In the genomic region with DNA sequence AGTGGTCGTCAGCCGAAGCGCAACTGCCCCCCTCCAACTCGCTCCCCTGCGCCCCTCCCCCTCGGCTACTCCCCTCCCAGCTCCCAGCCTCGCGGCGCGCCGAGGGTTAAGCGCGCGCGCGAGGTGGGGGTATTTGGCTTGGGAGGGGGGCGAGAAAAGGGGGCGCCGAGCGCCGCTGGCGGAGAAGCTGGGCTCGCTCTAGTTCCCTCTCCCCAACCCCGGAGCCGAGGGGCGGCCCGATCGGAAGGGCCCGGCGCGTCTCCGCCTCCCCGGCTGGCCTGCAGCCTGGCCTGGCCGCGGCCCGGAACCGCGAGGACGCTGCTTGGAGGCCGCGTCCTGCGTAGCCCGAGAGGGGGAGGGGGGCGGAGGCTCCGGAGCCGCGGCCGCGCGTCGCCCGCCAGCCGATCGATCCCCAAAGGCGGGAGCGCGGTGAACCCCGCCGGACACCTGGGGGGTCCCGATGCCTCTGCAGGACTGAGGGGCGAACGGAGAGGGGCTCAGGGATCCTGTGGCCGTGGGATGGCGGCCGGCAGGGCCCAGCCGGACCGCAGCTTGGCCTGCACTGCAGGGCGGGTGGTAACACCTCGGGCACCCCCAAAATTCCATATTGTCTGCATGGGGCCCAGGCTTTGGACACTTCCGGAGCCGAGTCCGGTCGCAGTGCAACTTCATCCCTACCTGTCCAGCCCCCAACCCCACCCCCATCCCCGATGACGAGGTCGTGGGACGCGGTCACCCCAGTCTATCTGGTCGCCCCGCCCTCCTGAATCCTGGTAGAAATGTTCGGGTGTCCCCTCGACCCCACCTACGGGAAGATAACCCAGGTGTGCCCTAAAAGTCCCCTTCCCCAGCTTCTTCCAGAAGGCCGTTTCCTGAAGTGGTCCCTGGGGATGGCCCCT, we compare ENCODE assay signal across 1 cellular context.
TF ChIP-seq lines count a peak whose summit lies in the region.

No MANE protein-coding gene starts in this region.

TF ChIP-seq in HepG2, 621 proteins besides CTCF, POLR2A, EP300 and RAD21 (continued from another document and continues in another):
- TF ChIP-seq GABPA (IDR thresholded peaks at IDR 0.05; ENCODE audit: low read depth, low read length) (no peak), GABPA (CRISPR knock-in tag; IDR thresholded peaks at IDR 0.05; ENCODE audit: low read depth) (no peak), CCDC6 (CRISPR knock-in tag; IDR thresholded peaks at IDR 0.05) (peak; percentile 94), ZFAT (CRISPR knock-in tag; conservative IDR thresholded peaks at IDR 0.05) (no peak), MYNN (CRISPR knock-in tag; IDR thresholded peaks at IDR 0.05; ENCODE audit: low read depth) (no peak; the same call in 1 of the 2 replicates), ZNF10 (CRISPR knock-in tag; IDR thresholded peaks at IDR 0.05; ENCODE audit: borderline replicate concordance, low read depth) (no peak), SOX6 (IDR thresholded peaks at IDR 0.05) (no peak), SOX6 (CRISPR knock-in tag; IDR thresholded peaks at IDR 0.05) (no peak; the same call in 1 of the 2 replicates), TAF15 (IDR thresholded peaks at IDR 0.05; ENCODE audit: low read depth, low read length, poor library complexity, severe bottlenecking) (no peak), KMT2B (CRISPR knock-in tag; IDR thresholded peaks at IDR 0.05) (no peak; the same call in 1 of the 2 replicates), ZNF761 (CRISPR knock-in tag; conservative IDR thresholded peaks at IDR 0.05) (peak; percentile 91; the same call in 1 of the 2 replicates), FOXM1 (CRISPR knock-in tag; IDR thresholded peaks at IDR 0.05) (no peak), ZNF746 (CRISPR knock-in tag; IDR thresholded peaks at IDR 0.05) (peak; percentile 82), JARID2 (CRISPR knock-in tag; IDR thresholded peaks at IDR 0.05; ENCODE audit: insufficient replicate concordance) (peak; percentile 38), NR2F1 (CRISPR knock-in tag; IDR thresholded peaks at IDR 0.05) (no peak), HIVEP1 (CRISPR knock-in tag; IDR thresholded peaks at IDR 0.05) (peak; percentile 41; the same call in 1 of the 2 replicates), NFIB (CRISPR knock-in tag; IDR thresholded peaks at IDR 0.05; ENCODE audit: borderline replicate concordance) (no peak), ZNF251 (CRISPR knock-in tag; IDR thresholded peaks at IDR 0.05) (no peak), WIZ (CRISPR knock-in tag; IDR thresholded peaks at IDR 0.05) (peak; percentile 57; the same call in 1 of the 2 replicates), ZNF263 (CRISPR knock-in tag; IDR thresholded peaks at IDR 0.05) (0 out of 2 replicates have a peak, but pooled peaks have one; percentile 23), SMARCC2 (IDR thresholded peaks at IDR 0.05) (no peak), FOSL2 (CRISPR knock-in tag; IDR thresholded peaks at IDR 0.05) (0 out of 2 replicates have a peak, but pooled peaks have one; percentile 17), ONECUT2 (CRISPR knock-in tag; IDR thresholded peaks at IDR 0.05) (peak; percentile 93)
- TF ChIP-seq, protein P1, sequence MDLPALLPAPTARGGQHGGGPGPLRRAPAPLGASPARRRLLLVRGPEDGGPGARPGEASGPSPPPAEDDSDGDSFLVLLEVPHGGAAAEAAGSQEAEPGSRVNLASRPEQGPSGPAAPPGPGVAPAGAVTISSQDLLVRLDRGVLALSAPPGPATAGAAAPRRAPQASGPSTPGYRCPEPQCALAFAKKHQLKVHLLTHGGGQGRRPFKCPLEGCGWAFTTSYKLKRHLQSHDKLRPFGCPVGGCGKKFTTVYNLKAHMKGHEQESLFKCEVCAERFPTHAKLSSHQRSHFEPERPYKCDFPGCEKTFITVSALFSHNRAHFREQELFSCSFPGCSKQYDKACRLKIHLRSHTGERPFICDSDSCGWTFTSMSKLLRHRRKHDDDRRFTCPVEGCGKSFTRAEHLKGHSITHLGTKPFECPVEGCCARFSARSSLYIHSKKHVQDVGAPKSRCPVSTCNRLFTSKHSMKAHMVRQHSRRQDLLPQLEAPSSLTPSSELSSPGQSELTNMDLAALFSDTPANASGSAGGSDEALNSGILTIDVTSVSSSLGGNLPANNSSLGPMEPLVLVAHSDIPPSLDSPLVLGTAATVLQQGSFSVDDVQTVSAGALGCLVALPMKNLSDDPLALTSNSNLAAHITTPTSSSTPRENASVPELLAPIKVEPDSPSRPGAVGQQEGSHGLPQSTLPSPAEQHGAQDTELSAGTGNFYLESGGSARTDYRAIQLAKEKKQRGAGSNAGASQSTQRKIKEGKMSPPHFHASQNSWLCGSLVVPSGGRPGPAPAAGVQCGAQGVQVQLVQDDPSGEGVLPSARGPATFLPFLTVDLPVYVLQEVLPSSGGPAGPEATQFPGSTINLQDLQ (CRISPR knock-in tag; IDR thresholded peaks at IDR 0.05), result peak; percentile 44; the same call in 1 of the 2 replicates
- TF ChIP-seq, protein P2, sequence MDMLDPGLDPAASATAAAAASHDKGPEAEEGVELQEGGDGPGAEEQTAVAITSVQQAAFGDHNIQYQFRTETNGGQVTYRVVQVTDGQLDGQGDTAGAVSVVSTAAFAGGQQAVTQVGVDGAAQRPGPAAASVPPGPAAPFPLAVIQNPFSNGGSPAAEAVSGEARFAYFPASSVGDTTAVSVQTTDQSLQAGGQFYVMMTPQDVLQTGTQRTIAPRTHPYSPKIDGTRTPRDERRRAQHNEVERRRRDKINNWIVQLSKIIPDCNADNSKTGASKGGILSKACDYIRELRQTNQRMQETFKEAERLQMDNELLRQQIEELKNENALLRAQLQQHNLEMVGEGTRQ (IDR thresholded peaks at IDR 0.05; ENCODE audit: low read depth, low read length), result no peak
- TF ChIP-seq, protein P2 (CRISPR knock-in tag; IDR thresholded peaks at IDR 0.05; ENCODE audit: borderline replicate concordance), result no peak; the same call in 1 of the 2 replicates
- TF ChIP-seq, protein P3, sequence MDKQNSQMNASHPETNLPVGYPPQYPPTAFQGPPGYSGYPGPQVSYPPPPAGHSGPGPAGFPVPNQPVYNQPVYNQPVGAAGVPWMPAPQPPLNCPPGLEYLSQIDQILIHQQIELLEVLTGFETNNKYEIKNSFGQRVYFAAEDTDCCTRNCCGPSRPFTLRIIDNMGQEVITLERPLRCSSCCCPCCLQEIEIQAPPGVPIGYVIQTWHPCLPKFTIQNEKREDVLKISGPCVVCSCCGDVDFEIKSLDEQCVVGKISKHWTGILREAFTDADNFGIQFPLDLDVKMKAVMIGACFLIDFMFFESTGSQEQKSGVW (CRISPR knock-in tag; IDR thresholded peaks at IDR 0.05; ENCODE audit: borderline replicate concordance), result no peak
- TF ChIP-seq, protein P4, sequence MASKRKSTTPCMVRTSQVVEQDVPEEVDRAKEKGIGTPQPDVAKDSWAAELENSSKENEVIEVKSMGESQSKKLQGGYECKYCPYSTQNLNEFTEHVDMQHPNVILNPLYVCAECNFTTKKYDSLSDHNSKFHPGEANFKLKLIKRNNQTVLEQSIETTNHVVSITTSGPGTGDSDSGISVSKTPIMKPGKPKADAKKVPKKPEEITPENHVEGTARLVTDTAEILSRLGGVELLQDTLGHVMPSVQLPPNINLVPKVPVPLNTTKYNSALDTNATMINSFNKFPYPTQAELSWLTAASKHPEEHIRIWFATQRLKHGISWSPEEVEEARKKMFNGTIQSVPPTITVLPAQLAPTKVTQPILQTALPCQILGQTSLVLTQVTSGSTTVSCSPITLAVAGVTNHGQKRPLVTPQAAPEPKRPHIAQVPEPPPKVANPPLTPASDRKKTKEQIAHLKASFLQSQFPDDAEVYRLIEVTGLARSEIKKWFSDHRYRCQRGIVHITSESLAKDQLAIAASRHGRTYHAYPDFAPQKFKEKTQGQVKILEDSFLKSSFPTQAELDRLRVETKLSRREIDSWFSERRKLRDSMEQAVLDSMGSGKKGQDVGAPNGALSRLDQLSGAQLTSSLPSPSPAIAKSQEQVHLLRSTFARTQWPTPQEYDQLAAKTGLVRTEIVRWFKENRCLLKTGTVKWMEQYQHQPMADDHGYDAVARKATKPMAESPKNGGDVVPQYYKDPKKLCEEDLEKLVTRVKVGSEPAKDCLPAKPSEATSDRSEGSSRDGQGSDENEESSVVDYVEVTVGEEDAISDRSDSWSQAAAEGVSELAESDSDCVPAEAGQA (IDR thresholded peaks at IDR 0.05; ENCODE audit: low read depth), result no peak
- TF ChIP-seq, protein P4 (CRISPR knock-in tag; IDR thresholded peaks at IDR 0.05; ENCODE audit: borderline replicate concordance), result no peak
- TF ChIP-seq, protein P5, sequence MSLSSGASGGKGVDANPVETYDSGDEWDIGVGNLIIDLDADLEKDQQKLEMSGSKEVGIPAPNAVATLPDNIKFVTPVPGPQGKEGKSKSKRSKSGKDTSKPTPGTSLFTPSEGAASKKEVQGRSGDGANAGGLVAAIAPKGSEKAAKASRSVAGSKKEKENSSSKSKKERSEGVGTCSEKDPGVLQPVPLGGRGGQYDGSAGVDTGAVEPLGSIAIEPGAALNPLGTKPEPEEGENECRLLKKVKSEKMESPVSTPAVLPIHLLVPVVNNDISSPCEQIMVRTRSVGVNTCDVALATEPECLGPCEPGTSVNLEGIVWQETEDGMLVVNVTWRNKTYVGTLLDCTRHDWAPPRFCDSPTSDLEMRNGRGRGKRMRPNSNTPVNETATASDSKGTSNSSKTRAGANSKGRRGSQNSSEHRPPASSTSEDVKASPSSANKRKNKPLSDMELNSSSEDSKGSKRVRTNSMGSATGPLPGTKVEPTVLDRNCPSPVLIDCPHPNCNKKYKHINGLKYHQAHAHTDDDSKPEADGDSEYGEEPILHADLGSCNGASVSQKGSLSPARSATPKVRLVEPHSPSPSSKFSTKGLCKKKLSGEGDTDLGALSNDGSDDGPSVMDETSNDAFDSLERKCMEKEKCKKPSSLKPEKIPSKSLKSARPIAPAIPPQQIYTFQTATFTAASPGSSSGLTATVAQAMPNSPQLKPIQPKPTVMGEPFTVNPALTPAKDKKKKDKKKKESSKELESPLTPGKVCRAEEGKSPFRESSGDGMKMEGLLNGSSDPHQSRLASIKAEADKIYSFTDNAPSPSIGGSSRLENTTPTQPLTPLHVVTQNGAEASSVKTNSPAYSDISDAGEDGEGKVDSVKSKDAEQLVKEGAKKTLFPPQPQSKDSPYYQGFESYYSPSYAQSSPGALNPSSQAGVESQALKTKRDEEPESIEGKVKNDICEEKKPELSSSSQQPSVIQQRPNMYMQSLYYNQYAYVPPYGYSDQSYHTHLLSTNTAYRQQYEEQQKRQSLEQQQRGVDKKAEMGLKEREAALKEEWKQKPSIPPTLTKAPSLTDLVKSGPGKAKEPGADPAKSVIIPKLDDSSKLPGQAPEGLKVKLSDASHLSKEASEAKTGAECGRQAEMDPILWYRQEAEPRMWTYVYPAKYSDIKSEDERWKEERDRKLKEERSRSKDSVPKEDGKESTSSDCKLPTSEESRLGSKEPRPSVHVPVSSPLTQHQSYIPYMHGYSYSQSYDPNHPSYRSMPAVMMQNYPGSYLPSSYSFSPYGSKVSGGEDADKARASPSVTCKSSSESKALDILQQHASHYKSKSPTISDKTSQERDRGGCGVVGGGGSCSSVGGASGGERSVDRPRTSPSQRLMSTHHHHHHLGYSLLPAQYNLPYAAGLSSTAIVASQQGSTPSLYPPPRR (CRISPR knock-in tag; IDR thresholded peaks at IDR 0.05; ENCODE audit: borderline replicate concordance), result peak; percentile 68
- TF ChIP-seq, protein P6, sequence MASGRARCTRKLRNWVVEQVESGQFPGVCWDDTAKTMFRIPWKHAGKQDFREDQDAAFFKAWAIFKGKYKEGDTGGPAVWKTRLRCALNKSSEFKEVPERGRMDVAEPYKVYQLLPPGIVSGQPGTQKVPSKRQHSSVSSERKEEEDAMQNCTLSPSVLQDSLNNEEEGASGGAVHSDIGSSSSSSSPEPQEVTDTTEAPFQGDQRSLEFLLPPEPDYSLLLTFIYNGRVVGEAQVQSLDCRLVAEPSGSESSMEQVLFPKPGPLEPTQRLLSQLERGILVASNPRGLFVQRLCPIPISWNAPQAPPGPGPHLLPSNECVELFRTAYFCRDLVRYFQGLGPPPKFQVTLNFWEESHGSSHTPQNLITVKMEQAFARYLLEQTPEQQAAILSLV (CRISPR knock-in tag; IDR thresholded peaks at IDR 0.05; ENCODE audit: borderline replicate concordance), result peak; percentile 92; the same call in 1 of the 2 replicates
- TF ChIP-seq, protein P7, sequence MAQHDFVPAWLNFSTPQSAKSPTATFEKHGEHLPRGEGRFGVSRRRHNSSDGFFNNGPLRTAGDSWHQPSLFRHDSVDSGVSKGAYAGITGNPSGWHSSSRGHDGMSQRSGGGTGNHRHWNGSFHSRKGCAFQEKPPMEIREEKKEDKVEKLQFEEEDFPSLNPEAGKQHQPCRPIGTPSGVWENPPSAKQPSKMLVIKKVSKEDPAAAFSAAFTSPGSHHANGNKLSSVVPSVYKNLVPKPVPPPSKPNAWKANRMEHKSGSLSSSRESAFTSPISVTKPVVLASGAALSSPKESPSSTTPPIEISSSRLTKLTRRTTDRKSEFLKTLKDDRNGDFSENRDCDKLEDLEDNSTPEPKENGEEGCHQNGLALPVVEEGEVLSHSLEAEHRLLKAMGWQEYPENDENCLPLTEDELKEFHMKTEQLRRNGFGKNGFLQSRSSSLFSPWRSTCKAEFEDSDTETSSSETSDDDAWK (CRISPR knock-in tag; IDR thresholded peaks at IDR 0.05), result no peak
- TF ChIP-seq, protein P8, sequence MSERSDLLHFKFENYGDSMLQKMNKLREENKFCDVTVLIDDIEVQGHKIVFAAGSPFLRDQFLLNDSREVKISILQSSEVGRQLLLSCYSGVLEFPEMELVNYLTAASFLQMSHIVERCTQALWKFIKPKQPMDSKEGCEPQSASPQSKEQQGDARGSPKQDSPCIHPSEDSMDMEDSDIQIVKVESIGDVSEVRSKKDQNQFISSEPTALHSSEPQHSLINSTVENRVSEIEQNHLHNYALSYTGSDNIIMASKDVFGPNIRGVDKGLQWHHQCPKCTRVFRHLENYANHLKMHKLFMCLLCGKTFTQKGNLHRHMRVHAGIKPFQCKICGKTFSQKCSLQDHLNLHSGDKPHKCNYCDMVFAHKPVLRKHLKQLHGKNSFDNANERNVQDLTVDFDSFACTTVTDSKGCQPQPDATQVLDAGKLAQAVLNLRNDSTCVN (CRISPR knock-in tag; IDR thresholded peaks at IDR 0.05; ENCODE audit: borderline replicate concordance), result no peak
